Comparison of ENCODE assay signal across 16 cellular contexts in genomic region chr18:10659000-10659399, GRCh38.
DNase-seq lines count a peak whose midpoint lies in the region; ATAC-seq lines count a peak whose summit lies in the region.
"Had no signal": no experiment of that assay in that cellular context is flagged by ENCODE, and none has a peak within 500 bp of the region (broad histone marks: within the 10 kb centered on the region; RNA-seq: fewer than 3 reads in every experiment).

No MANE protein-coding gene starts in this region.

- no peak overlapping the region for H3K56ac ChIP-seq in mesendoderm (ENCODE audit: low read length)

- peak; percentile 23 for DNase-seq in COLO668 (lab: John Stamatoyannopoulos, UW; ENCODE audit: unreplicated experiment)
- DNase-seq in EL, result peak; percentile 9
- peak; percentile 87 for DNase-seq in NCI-H748 (lab: John Stamatoyannopoulos, UW; ENCODE audit: unreplicated experiment)
- DNase-seq in mesendoderm, result peak; percentile 55
- no peak for DNase-seq in stimulated activated CD4-positive, alpha-beta T cell treated with anti-CD3 and anti-CD28 coated beads, Interleukin-2, amount 100 ng/mL, for 24 hours
- DNase-seq in activated CD4-positive, CD25-positive, alpha-beta regulatory T cell treated with anti-CD3 and anti-CD28 coated beads, Interleukin-2, amount 50 U/mL, for 72 hours, result no peak
- DNase-seq in natural killer cell treated with Interleukin-12 subunit alpha and Interleukin-12 subunit beta and Interleukin-15 and Interleukin-18, amount 100 ng/mL, for 72 hours (ENCODE audit: low spot score), result no peak
- DNase-seq: BE2C, DMS79, GM23248, KG1, NCI-H1105 treated with DMSO at 0.1 percent for 48 hours, NCI-H187 treated with DMSO at 0.1 percent for 48 hours, NCI-H510A treated with DMSO at 0.1 percent for 48 hours, Right ventricle myocardium superior had no signal

- H2BK15ac ChIP-seq in mesendoderm (replicated peaks; ENCODE audit: low read depth), result no peak overlapping the region

- no peaks in the 10 kb centered on the region for H3K27me3 ChIP-seq in mesendoderm (ENCODE audit: insufficient read depth, low read length, poor library complexity)
- H3K27me3 ChIP-seq: BE2C had no signal

- H3K27me3 Mint-ChIP-seq in natural killer cell treated with Interleukin-12 subunit alpha and Interleukin-12 subunit beta and Interleukin-15 and Interleukin-18, amount 100 ng/mL, for 72 hours, result peaks cover 6 to 19% of the 10 kb centered on the region in 2 donors

- H3K9me3 Mint-ChIP-seq in natural killer cell treated with Interleukin-12 subunit alpha and Interleukin-12 subunit beta and Interleukin-15 and Interleukin-18, amount 100 ng/mL, for 72 hours, result no peaks in the 10 kb centered on the region

- H3K79me1 ChIP-seq in mesendoderm (ENCODE audit: low read length), result no peaks in the 10 kb centered on the region

- H3K23ac ChIP-seq in mesendoderm (ENCODE audit: low read length), result no peak overlapping the region

- no peak for ATAC-seq in natural killer cell treated with Interleukin-12 subunit alpha and Interleukin-12 subunit beta and Interleukin-15 and Interleukin-18, amount 100 ng/mL, for 72 hours

- H3K79me2 ChIP-seq in mesendoderm (ENCODE audit: control insufficient read depth, insufficient read depth, low read length), result no peaks in the 10 kb centered on the region

- no peak overlapping the region for H2BK120ac ChIP-seq in mesendoderm (ENCODE audit: low read depth, low read length)

- no peak overlapping the region for H3K4me3 ChIP-seq in mesendoderm (ENCODE audit: low read length)
- H3K4me3 ChIP-seq: GM23248, HAP-1 had no signal

- no peak overlapping the region for H3K4me3 Mint-ChIP-seq in natural killer cell treated with Interleukin-12 subunit alpha and Interleukin-12 subunit beta and Interleukin-15 and Interleukin-18, amount 100 ng/mL, for 72 hours

- H3K4me1 Mint-ChIP-seq in natural killer cell treated with Interleukin-12 subunit alpha and Interleukin-12 subunit beta and Interleukin-15 and Interleukin-18, amount 100 ng/mL, for 72 hours (ENCODE audit: low read depth in 2 of 2), result peaks cover 0 to 2% of the 10 kb centered on the region in 2 donors

- no peak overlapping the region for H4K5ac ChIP-seq in mesendoderm (ENCODE audit: low read length)

- no CpG with 5 or more reads among the region's 5 CpGs for WGBS in mesendoderm (ENCODE audit: extremely low coverage, insufficient coverage, low lambda C conversion rate)

- H3K4me2 ChIP-seq in mesendoderm (ENCODE audit: low read length), result no peak overlapping the region

- no peak overlapping the region for H3K27ac Mint-ChIP-seq in natural killer cell treated with Interleukin-12 subunit alpha and Interleukin-12 subunit beta and Interleukin-15 and Interleukin-18, amount 100 ng/mL, for 72 hours

- no peak overlapping the region for H2AK5ac ChIP-seq in mesendoderm (ENCODE audit: low read length)

- no peak overlapping the region for H2BK5ac ChIP-seq in mesendoderm (ENCODE audit: low read length)

- H3K9ac ChIP-seq in mesendoderm (ENCODE audit: low read length), result no peak overlapping the region
- H3K9ac ChIP-seq: GM23248 had no signal

- no peaks in the 10 kb centered on the region for H3K36me3 Mint-ChIP-seq in natural killer cell treated with Interleukin-12 subunit alpha and Interleukin-12 subunit beta and Interleukin-15 and Interleukin-18, amount 100 ng/mL, for 72 hours

- H3K4ac ChIP-seq in mesendoderm (ENCODE audit: low read depth, low read length), result no peak overlapping the region

- no peaks in the 10 kb centered on the region for H3K36me3 ChIP-seq in mesendoderm (ENCODE audit: control insufficient read depth, insufficient read depth, low read length)
- H3K36me3 ChIP-seq: BE2C, HAP-1 had no signal

- H3K27ac ChIP-seq in mesendoderm (ENCODE audit: low read depth, low read length), result no peak overlapping the region
- H3K27ac ChIP-seq: GM23248 had no signal

- no peak overlapping the region for H4K8ac ChIP-seq in mesendoderm (ENCODE audit: low read depth, low read length)

- no peak overlapping the region for H3K18ac ChIP-seq in mesendoderm (ENCODE audit: low read length)

- peaks cover 8% of the 10 kb centered on the region for H3K4me1 ChIP-seq in mesendoderm (ENCODE audit: control insufficient read depth, low read depth, low read length)
- H3K4me1 ChIP-seq: BE2C, HAP-1 had no signal

Comparison
In these comparisons a context has a peak if more than half of its experiments do, and no peak if none do; other contexts are left out.
1. DNase-seq: peak in COLO668 (single experiment), EL (single experiment), NCI-H748 (single experiment) and mesendoderm (single experiment); none in stimulated activated CD4-positive, alpha-beta T cell treated with anti-CD3 and anti-CD28 coated beads, Interleukin-2, amount 100 ng/mL, for 24 hours (0 of 2), activated CD4-positive, CD25-positive, alpha-beta regulatory T cell treated with anti-CD3 and anti-CD28 coated beads, Interleukin-2, amount 50 U/mL, for 72 hours (single experiment) and natural killer cell treated with Interleukin-12 subunit alpha and Interleukin-12 subunit beta and Interleukin-15 and Interleukin-18, amount 100 ng/mL, for 72 hours (single experiment).